16 cellular contexts compared by ENCODE assay signal in genomic region chr4:133484287-133484686, GRCh38.
DNase-seq lines count a peak whose midpoint lies in the region; ATAC-seq and TF ChIP-seq lines count a peak whose summit lies in the region.
"Had no signal": no experiment of that assay in that cellular context is flagged by ENCODE, and none has a peak within 500 bp of the region (broad histone marks: within the 10 kb centered on the region; RNA-seq: fewer than 3 reads in every experiment).

No MANE protein-coding gene starts in this region.

- H3K9me3 ChIP-seq in smooth muscle cell (replicated peaks; ENCODE audit: low read depth) = no peaks in the 10 kb centered on the region

- 59% methylated on average over 2 of the region's 2 CpGs for WGBS in smooth muscle cell (ENCODE audit: low lambda C conversion rate)

- no peaks in the 10 kb centered on the region for H3K4me1 ChIP-seq in smooth muscle cell (ENCODE audit: low read depth)

- H4K20me1 ChIP-seq in smooth muscle cell (ENCODE audit: low read depth) = no peaks in the 10 kb centered on the region

- H3K27ac ChIP-seq in smooth muscle cell (ENCODE audit: low read depth) = no peak overlapping the region
- H3K27ac ChIP-seq: 22Rv1, KMS-11 had no signal

- no peaks in the 10 kb centered on the region for H3K79me2 ChIP-seq in smooth muscle cell (ENCODE audit: low read depth)

- H3K36me3 ChIP-seq in smooth muscle cell (ENCODE audit: low read depth) = no peaks in the 10 kb centered on the region

- no peak overlapping the region for H3K4me2 ChIP-seq in smooth muscle cell
- H3K4me2 ChIP-seq: KMS-11 had no signal

- in situ Hi-C loops in astrocyte of the spinal cord (cut with HindIII; ENCODE audit: low sequenced_read_pairs) = no loop called here

- H3F3A ChIP-seq in smooth muscle cell (ENCODE audit: low read depth) = no peaks in the 10 kb centered on the region

- TF ChIP-seq CTCF in astrocyte of the spinal cord (IDR thresholded peaks at IDR 0.05; ENCODE audit: low read depth, low read length) (no peak), smooth muscle cell (IDR thresholded peaks at IDR 0.05; ENCODE audit: borderline replicate concordance, insufficient read depth, poor library complexity, severe bottlenecking) (no peak)

- DNase-seq in NCI-H2107 treated with DMSO at 0.1 percent for 48 hours (lab: John Stamatoyannopoulos, UW; ENCODE audit: unreplicated experiment) = peak; percentile 1
- no peak for DNase-seq in NCI-H2107 (lab: John Stamatoyannopoulos, UW)
- DNase-seq in NCI-H748 (lab: John Stamatoyannopoulos, UW; ENCODE audit: unreplicated experiment) = peak; percentile 62
- peak; percentile 20 for DNase-seq in astrocyte of the spinal cord (ENCODE audit: low read depth, low spot score)
- DNase-seq in smooth muscle cell (lab: John Stamatoyannopoulos, UW; ENCODE audit: unreplicated experiment) = no peak
- no peak for DNase-seq in stimulated activated naive CD4-positive, alpha-beta T cell treated with Interleukin-2 at 50 U/mL for 16 hours (lab: John Stamatoyannopoulos, UW)
- no peak for DNase-seq in activated CD4-positive, CD25-positive, alpha-beta regulatory T cell (lab: John Stamatoyannopoulos, UW)
- DNase-seq: CD4-positive, alpha-beta memory T cell; MM.1S; NCI-H1105; RPMI8226; SIG-M5 had no signal

- H3K4me3 ChIP-seq in astrocyte of the spinal cord (ENCODE audit: low read depth, low read length) (no peak overlapping the region), smooth muscle cell (no peak overlapping the region)
- H3K4me3 ChIP-seq: GM12878 had no signal

- peak overlapping the region; percentile 80 for H2AFZ ChIP-seq in smooth muscle cell (ENCODE audit: low read depth)

- no peaks in the 10 kb centered on the region for H3K27me3 ChIP-seq in smooth muscle cell (ENCODE audit: low read depth)

- no peak overlapping the region for H3K9ac ChIP-seq in smooth muscle cell (ENCODE audit: low read depth)
- H3K9ac ChIP-seq: KMS-11 had no signal

- ATAC-seq in GM18517 (IDR thresholded peaks at IDR 0.05; ENCODE audit: unreplicated experiment) = no peak
- ATAC-seq: GM12878 had no signal

Comparison
In these comparisons a context has a peak if more than half of its experiments do, and no peak if none do; other contexts are left out.
1. DNase-seq: peak in NCI-H2107 treated with DMSO at 0.1 percent for 48 hours (single experiment), NCI-H748 (single experiment) and astrocyte of the spinal cord (single experiment); none in NCI-H2107 (single experiment), smooth muscle cell (single experiment), stimulated activated naive CD4-positive, alpha-beta T cell treated with Interleukin-2 at 50 U/mL for 16 hours (single experiment) and activated CD4-positive, CD25-positive, alpha-beta regulatory T cell (0 of 4).